In the genomic region with DNA sequence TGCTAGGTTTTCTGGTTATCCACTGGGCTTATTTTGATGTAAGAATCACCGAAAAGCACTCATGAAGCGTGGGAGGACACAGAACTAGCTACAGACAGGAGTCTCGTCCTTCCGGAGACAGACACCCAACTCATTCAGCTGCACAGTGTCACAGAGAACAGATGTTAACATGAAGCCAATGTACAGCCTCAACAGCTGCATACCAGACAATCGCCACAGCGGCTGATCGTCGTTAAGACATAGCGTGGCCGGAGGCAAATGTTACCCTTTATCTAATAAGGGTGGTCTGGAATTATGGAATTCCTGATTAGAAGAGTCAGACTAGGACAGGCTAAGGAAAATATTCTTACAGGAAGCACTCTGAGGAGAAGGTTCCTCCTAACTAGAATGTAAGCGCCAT, we compare ENCODE assay signal across 11 cellular contexts. TPM values are rescaled to one million over a fixed set of nuclear protein-coding genes. Genes with fewer than 3 reads are reported as not detected.
A peak's percentile ranks its signal among the peaks of the same experiment; 100 is the strongest.
DNase-seq lines count a peak whose midpoint lies in the region; ATAC-seq, FAIRE-seq and TF ChIP-seq lines count a peak whose summit lies in the region.
"Had no signal": no experiment of that assay in that cellular context is flagged by ENCODE, and none has a peak within 500 bp of the region (broad histone marks: within the 10 kb centered on the region; RNA-seq: fewer than 3 reads in every experiment).

No MANE protein-coding gene starts in this region.

- no peak overlapping the region for H4K91ac ChIP-seq in H1 (replicated peaks; ENCODE audit: insufficient read length, low read length)

- POLR2A ChIA-PET in BJ (lab: Charles Lee) (no interaction called here), H1 (lab: Charles Lee; ENCODE audit: partially characterized antibody) (no interaction called here)

- no peak for ATAC-seq in GM21423 (IDR thresholded peaks at IDR 0.05; ENCODE audit: unreplicated experiment)
- ATAC-seq in GM19467 (IDR thresholded peaks at IDR 0.05; ENCODE audit: unreplicated experiment): no peak
- no peak for ATAC-seq in GM21515 (IDR thresholded peaks at IDR 0.05; ENCODE audit: unreplicated experiment)

- H3K4me1 ChIP-seq in HUES6 (ENCODE audit: control insufficient read depth, insufficient read depth, low read length) (no peaks in the 10 kb centered on the region; the same call in 1 of the 2 replicates), H1 (replicated peaks in 1 of 4; ENCODE audit: control insufficient read depth in 3 of 4, insufficient read depth in 4 of 4, low read length in 3 of 4) (no peaks in the 10 kb centered on the region; a peak in 1 of 7 replicates), osteoblast (ENCODE audit: insufficient read depth, low read length) (peaks cover 11% of the 10 kb centered on the region)
- H3K4me1 ChIP-seq: lower lobe of right lung had no signal

- H3K4me3 ChIP-seq in BJ (ENCODE audit: low read depth, low read length): peak overlapping the region; percentile 74
- peak overlapping the region; percentile 59; the same call in 1 of the 2 replicates for H3K4me3 ChIP-seq in HUES6 (ENCODE audit: low read depth, low read length)
- H3K4me3 ChIP-seq in H1 (ENCODE audit: extremely low read depth in 1 of 4, insufficient read depth in 2 of 4, low read depth in 3 of 4, low read length in 4 of 4): peak overlapping the region in 2 of 4 experiments; percentile 53 to 79; a peak in 3 of 8 replicates
- H3K4me3 ChIP-seq in osteoblast (ENCODE audit: insufficient read depth, low read length): peak overlapping the region; percentile 87

- H4K8ac ChIP-seq in H1 (ENCODE audit: extremely low read depth, insufficient read depth, low read length): no peak overlapping the region

- no peak overlapping the region for H3K23ac ChIP-seq in H1 (ENCODE audit: insufficient read length)

- H3K27me3 ChIP-seq in BJ (ENCODE audit: control insufficient read depth, insufficient read depth, low read length) (no peaks in the 10 kb centered on the region), HUES6 (ENCODE audit: control insufficient read depth, insufficient read depth, low read length) (peaks cover 56% of the 10 kb centered on the region), H1 (replicated peaks in 1 of 4; ENCODE audit: control insufficient read depth in 3 of 4, extremely low read depth in 1 of 4, insufficient read depth in 3 of 4, low read length in 3 of 4) (peaks cover 18 to 40% (median 32%) of the 10 kb centered on the region in 4 experiments), osteoblast (ENCODE audit: insufficient read depth, low read length) (no peaks in the 10 kb centered on the region)

- no peak for TF ChIP-seq POLR2A in H1 (IDR thresholded peaks at IDR 0.05; ENCODE audit: control extremely low read depth in 1 of 2, low read depth in 2 of 2, low read length in 2 of 2)

- no peak overlapping the region for H2BK20ac ChIP-seq in H1 (ENCODE audit: low read length)

- CTCF ChIA-PET in BJ (lab: Yijun Ruan, JAX): interaction anchor here (1.1 kb wide), 1 partner anchor 16 kb away, joined by 3 read pairs; no protein-coding TSS in a partner anchor
- CTCF ChIA-PET in H1 (lab: Charles Lee; ENCODE audit: partially characterized antibody): interaction anchor here (0.6 to 1.2 kb wide), 4 partner anchors 10 to 207 kb away, joined by 3 to 6 read pairs (median 4); no protein-coding TSS in a partner anchor

- H3K4me2 ChIP-seq in H1 (ENCODE audit: insufficient read depth in 1 of 2, low read depth in 2 of 2, low read length in 2 of 2): peak overlapping the region; percentile 63 to 90; a peak in 3 of 4 replicates
- peak overlapping the region; percentile 89 for H3K4me2 ChIP-seq in osteoblast (ENCODE audit: insufficient read depth, low read length)
- H3K4me2 ChIP-seq: KMS-11 had no signal

- no peaks in the 10 kb centered on the region for H3K79me1 ChIP-seq in H1 (ENCODE audit: low read depth, low read length)

- FAIRE-seq in H1 (lab: Jason Lieb, UNC): no peak

- H2AFZ ChIP-seq in H1 (ENCODE audit: low read length) (no peak overlapping the region), osteoblast (ENCODE audit: low read length) (no peak overlapping the region)

- no peak overlapping the region for H2BK120ac ChIP-seq in H1 (replicated peaks; ENCODE audit: low read depth, low read length)

- WGBS in H1 (ENCODE audit: extremely low coverage in 1 of 2, insufficient coverage in 1 of 2, insufficient read length in 1 of 2, insufficient replicate concordance in 2 of 2, low coverage in 1 of 2, low lambda C conversion rate in 2 of 2, missing lambda C conversion rate in 1 of 2), 2 experiments: 90% methylated on average over 11 of the region's 11 CpGs; no CpG with 5 or more reads in 1 of the 2 experiments

- H3K9ac ChIP-seq in HUES6 (ENCODE audit: low read length) (no peak overlapping the region), H1 (replicated peaks in 1 of 4; ENCODE audit: extremely low read depth in 1 of 4, low read depth in 3 of 4, low read length in 3 of 4) (no peak overlapping the region)
- H3K9ac ChIP-seq: KMS-11 had no signal

- H3K79me2 ChIP-seq in H1 (ENCODE audit: control insufficient read depth in 1 of 2, insufficient read depth in 2 of 2, low read length in 2 of 2) (no peaks in the 10 kb centered on the region), osteoblast (ENCODE audit: insufficient read depth, low read length) (peaks cover 24% of the 10 kb centered on the region)

- no peak overlapping the region for H2BK5ac ChIP-seq in H1 (ENCODE audit: low read depth, low read length)

- H3K9me3 ChIP-seq in HUES6 (ENCODE audit: control insufficient read depth, insufficient read depth, low read depth, low read length) (no peaks in the 10 kb centered on the region), H1 (ENCODE audit: insufficient read depth in 2 of 2, low read depth in 1 of 2, low read length in 1 of 2) (no peaks in the 10 kb centered on the region), osteoblast (ENCODE audit: low read depth, low read length) (no peaks in the 10 kb centered on the region)
- H3K9me3 ChIP-seq: lower lobe of right lung had no signal

- H3K4ac ChIP-seq in H1 (replicated peaks; ENCODE audit: insufficient read length, low read depth, low read length): no peak overlapping the region

- DNase-seq in BJ (ENCODE audit: low read depth) (no peak), H1 (ENCODE audit: low read depth in 1 of 2, low spot score in 2 of 2) (no peak), osteoblast (ENCODE audit: insufficient read length, low spot score, missing footprints) (peak; percentile 29), caudate nucleus (lab: John Stamatoyannopoulos, UW) (no peak)
- DNase-seq: lower lobe of right lung had no signal

- H4K20me1 ChIP-seq in H1 (replicated peaks in 1 of 2; ENCODE audit: control insufficient read depth in 1 of 2, insufficient read depth in 2 of 2, low read length in 2 of 2) (peaks cover 0 to 2% of the 10 kb centered on the region in 2 experiments), osteoblast (ENCODE audit: insufficient read depth, low read length) (peaks cover 5% of the 10 kb centered on the region)

- H3K27ac ChIP-seq in HUES6 (ENCODE audit: low read depth, low read length) (no peak overlapping the region), H1 (ENCODE audit: low read depth, low read length) (no peak overlapping the region), osteoblast (ENCODE audit: low read depth, low read length) (no peak overlapping the region), caudate nucleus (ENCODE audit: low read depth, low read length) (no peak overlapping the region)
- H3K27ac ChIP-seq: KMS-11 had no signal

- no peak overlapping the region for H4K5ac ChIP-seq in H1 (ENCODE audit: insufficient read length, low read depth, low read length)

- H3K36me3 ChIP-seq in BJ (ENCODE audit: control insufficient read depth, insufficient read depth, low read length) (no peaks in the 10 kb centered on the region), HUES6 (ENCODE audit: control insufficient read depth, insufficient read depth, low read length) (no peaks in the 10 kb centered on the region), H1 (ENCODE audit: control insufficient read depth in 2 of 4, insufficient read depth in 4 of 4, low read length in 3 of 4) (no peaks in the 10 kb centered on the region; a peak in 1 of 8 replicates), osteoblast (ENCODE audit: insufficient read depth, low read length) (no peaks in the 10 kb centered on the region)
- H3K36me3 ChIP-seq: lower lobe of right lung had no signal

- no peak overlapping the region for H3K18ac ChIP-seq in H1 (ENCODE audit: extremely low read depth, low read length)

- no peak for TF ChIP-seq RAD21 in H1 (IDR thresholded peaks at IDR 0.05 in 1 of 2, conservative IDR thresholded peaks at IDR 0.05 in 1 of 2; ENCODE audit: low read depth in 2 of 2, low read length in 2 of 2)

- peaks cover 8% of the 10 kb centered on the region for H3K23me2 ChIP-seq in H1 (ENCODE audit: low read depth, low read length)

- no peak overlapping the region for H3K56ac ChIP-seq in H1 (replicated peaks; ENCODE audit: insufficient read length, low read depth, low read length)

- H2BK15ac ChIP-seq in H1 (ENCODE audit: low read length): no peak overlapping the region

- TF ChIP-seq CTCF in BJ (IDR thresholded peaks at IDR 0.05; ENCODE audit: insufficient read depth, low read depth, low read length): no peak
- TF ChIP-seq CTCF in H1 (IDR thresholded peaks at IDR 0.05; ENCODE audit: control extremely low read depth in 1 of 3, insufficient read depth in 1 of 3, low read depth in 1 of 3, low read length in 3 of 3): no peak
- TF ChIP-seq CTCF in osteoblast (IDR thresholded peaks at IDR 0.05; ENCODE audit: extremely low read depth, low read depth, low read length): no peak

- H3K14ac ChIP-seq in H1 (ENCODE audit: insufficient read length): no peak overlapping the region

- H2AK5ac ChIP-seq in H1 (ENCODE audit: low read depth, low read length): no peak overlapping the region

- no peak overlapping the region for H2BK12ac ChIP-seq in H1 (ENCODE audit: low read depth, low read length)

- TF ChIP-seq EP300 in H1 (IDR thresholded peaks at IDR 0.05; ENCODE audit: borderline replicate concordance in 1 of 2, low read depth in 2 of 2, low read length in 2 of 2): no peak

TF ChIP-seq in H1, 55 proteins besides CTCF, POLR2A, EP300 and RAD21 (continues in another document):
- TF ChIP-seq CEBPB (IDR thresholded peaks at IDR 0.05; ENCODE audit: low read depth, low read length) (no peak), FOSL1 (IDR thresholded peaks at IDR 0.05; ENCODE audit: insufficient read depth, low read depth, low read length) (no peak), CHD1 (IDR thresholded peaks at IDR 0.05; ENCODE audit: low read depth, low read length) (no peak), CHD2 (IDR thresholded peaks at IDR 0.05; ENCODE audit: low read length) (no peak)

RNA-seq across cellular contexts. Expression of a gene that starts 1.2 kb away (rescaled TPM):
- polyA plus RNA-seq in BJ (2011; rRNA removed) (3.1 and 6.7 TPM in 2 replicates), H1 (2011; rRNA removed) (0.25 and 0.50 TPM in 2 replicates)
- 2.5 and 4.4 TPM in 2 replicates for polyA minus RNA-seq in BJ (2011; rRNA and poly(A)+ RNA removed)
- total RNA-seq in H1 (2021; fragmentation: NEBNext Ultra II Directional; extraction: Animal tissue kit (Norgen Biotek cat#: 25700)): 1.1 and 1.3 TPM in 2 replicates
- 0.23 TPM for polyA plus RNA-seq in H1 (2011; cell fraction: cytosol; rRNA removed)
- 0.10 TPM for polyA plus RNA-seq in H1 (2011; cell fraction: nucleus; rRNA removed)
- polyA plus RNA-seq in H1 (2012, experiment 1 of 2): 0.45 to 0.77 TPM (median 0.55 TPM) in 4 replicates
- 0.03 TPM for polyA plus RNA-seq in H1 (2012, experiment 2 of 2)
- polyA plus RNA-seq in H1 (2013, experiment 1 of 2): 0.81 TPM
- polyA plus RNA-seq in H1 (2013, experiment 2 of 2): 0.74 TPM
- polyA minus RNA-seq in H1 (2011; rRNA and poly(A)+ RNA removed): 1.5 and 1.6 TPM in 2 replicates
- 0.22 TPM for polyA minus RNA-seq in H1 (2011; cell fraction: cytosol; rRNA and poly(A)+ RNA removed)
- polyA minus RNA-seq in H1 (2011; cell fraction: nucleus; rRNA and poly(A)+ RNA removed): 1.00 TPM
- 15.6 and 18.0 TPM in 2 replicates for total RNA-seq in osteoblast
- total RNA-seq: T-helper 1 cell treated with Interleukin-12 subunit alpha and Interleukin-12 subunit beta and Interleukin-4 antibody, amounts not matched to agents 30 ng/mL and 1 ng/mL, for 36 hours had no signal
